Comparison of ENCODE assay signal across 20 cellular contexts in the genomic region with DNA sequence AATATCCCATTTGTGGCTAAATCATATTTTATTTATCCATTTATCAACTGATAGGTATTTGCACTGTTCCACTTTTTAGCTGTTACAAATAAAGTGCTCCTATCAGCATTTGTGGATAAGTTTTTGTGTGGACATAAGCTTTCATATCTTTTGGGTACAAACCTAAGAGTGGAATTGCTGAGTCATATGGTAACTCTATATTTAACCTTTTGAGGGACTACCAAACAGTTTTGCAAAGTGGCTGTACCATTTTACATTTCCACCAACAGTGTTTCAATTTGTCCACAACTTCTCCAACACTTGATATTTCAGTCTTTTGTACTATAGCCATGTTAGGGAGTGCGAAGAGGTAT. TPM values are rescaled to one million over a fixed set of nuclear protein-coding genes. Genes with fewer than 3 reads are reported as not detected.
A peak's percentile ranks its signal among the peaks of the same experiment; 100 is the strongest.
DNase-seq lines count a peak whose midpoint lies in the region; ATAC-seq, FAIRE-seq and TF ChIP-seq lines count a peak whose summit lies in the region.
"Had no signal": no experiment of that assay in that cellular context is flagged by ENCODE, and none has a peak within 500 bp of the region (broad histone marks: within the 10 kb centered on the region; RNA-seq: fewer than 3 reads in every experiment).

No MANE protein-coding gene starts in this region.

- H3K9ac ChIP-seq in adipocyte (ENCODE audit: low read length) (peak overlapping the region; percentile 58), keratinocyte (ENCODE audit: control insufficient read depth, extremely low read depth, insufficient read depth, low read length) (no peak overlapping the region)

- H3K27me3 ChIP-seq in adipocyte (replicated peaks; ENCODE audit: control insufficient read depth, insufficient read depth, low read length): no peaks in the 10 kb centered on the region
- no peaks in the 10 kb centered on the region for H3K27me3 ChIP-seq in keratinocyte (ENCODE audit: control insufficient read depth, extremely low read depth, insufficient read depth, low read length)
- H3K27me3 ChIP-seq: foreskin keratinocyte had no signal

- H3K9me3 ChIP-seq in adipocyte (ENCODE audit: control insufficient read depth, low read length) (peaks cover 15% of the 10 kb centered on the region), keratinocyte (ENCODE audit: control insufficient read depth, low read depth, low read length) (no peaks in the 10 kb centered on the region)
- H3K9me3 ChIP-seq: prostate gland had no signal

- H3K4me3 ChIP-seq in adipocyte (ENCODE audit: low read length) (peak overlapping the region; percentile 36), keratinocyte (ENCODE audit: control insufficient read depth in 2 of 3, extremely low read depth in 1 of 3, insufficient read depth in 2 of 3, low read depth in 1 of 3, low read length in 3 of 3) (no peak overlapping the region)
- H3K4me3 ChIP-seq: prostate gland, skin epidermis had no signal

- H3K79me2 ChIP-seq in keratinocyte (ENCODE audit: control insufficient read depth, insufficient read depth, low read length): no peaks in the 10 kb centered on the region

- no peaks in the 10 kb centered on the region for H3K36me3 ChIP-seq in adipocyte (ENCODE audit: control insufficient read depth, insufficient read depth, low read length, severe bottlenecking)
- no peaks in the 10 kb centered on the region for H3K36me3 ChIP-seq in keratinocyte (ENCODE audit: control insufficient read depth in 2 of 2, extremely low read depth in 1 of 2, insufficient read depth in 2 of 2, low read length in 2 of 2)
- H3K36me3 ChIP-seq: prostate gland had no signal

- no peak for TF ChIP-seq CTCF in keratinocyte (optimal IDR thresholded peaks at IDR 0.05 in 1 of 3, IDR thresholded peaks at IDR 0.05 in 1 of 3, conservative IDR thresholded peaks at IDR 0.05 in 1 of 3; ENCODE audit: extremely low read depth in 1 of 3, insufficient read depth in 2 of 3, low read length in 3 of 3)

- FAIRE-seq in keratinocyte (lab: Jason Lieb, UNC): no peak
- FAIRE-seq: bronchial epithelial cell had no signal

- H3K4me1 ChIP-seq in adipocyte (ENCODE audit: control insufficient read depth, insufficient read depth, low read length): peaks cover 11% of the 10 kb centered on the region
- H3K4me1 ChIP-seq in keratinocyte (ENCODE audit: control insufficient read depth, extremely low read depth, insufficient read depth, low read length): peaks cover 18% of the 10 kb centered on the region
- H3K4me1 ChIP-seq: prostate gland had no signal

- ATAC-seq in HG02763 (IDR thresholded peaks at IDR 0.05; ENCODE audit: unreplicated experiment) (no peak), HG03520 (IDR thresholded peaks at IDR 0.05; ENCODE audit: unreplicated experiment) (no peak), GM21528 (IDR thresholded peaks at IDR 0.05; ENCODE audit: low FRiP score, unreplicated experiment) (no peak)
- ATAC-seq: activated naive CD8-positive, alpha-beta T cell treated with anti-CD3 and anti-CD28 coated beads, Interleukin-2, amount 50 U/mL, for 24 hours had no signal

- dilution Hi-C loops in keratinocyte (cut with MboI; ENCODE audit: extremely low pct_ligation_motif_present, low sequenced_read_pairs): no loop called here

- H4K20me1 ChIP-seq in keratinocyte (ENCODE audit: control insufficient read depth, extremely low read depth, insufficient read depth, low read length): no peaks in the 10 kb centered on the region

- DNase-seq in EH (ENCODE audit: low read depth): peak; percentile 14
- peak; percentile 26 for DNase-seq in LHCN-M2 (ENCODE audit: low read depth)
- peak; percentile 3 for DNase-seq in adipocyte (ENCODE audit: low read depth)
- no peak for DNase-seq in keratinocyte (ENCODE audit: low read depth, low spot score)
- DNase-seq in NCI-H1092 (lab: John Stamatoyannopoulos, UW): no peak
- DNase-seq: activated CD4-positive, alpha-beta memory T cell treated with anti-CD3 and anti-CD28 coated beads for 36 hours; activated effector memory CD4-positive, alpha-beta T cell treated with anti-CD3 and anti-CD28 coated beads, Interleukin-2, amount 50 U/mL, for 16 hours; activated naive CD8-positive, alpha-beta T cell treated with anti-CD3 and anti-CD28 coated beads, Interleukin-2, amount 50 U/mL, for 24 hours; immature natural killer cell; NCI-H1436 treated with DMSO at 0.1 percent for 48 hours; NCI-H510A treated with DMSO at 0.1 percent for 48 hours; stimulated activated CD4-positive, alpha-beta T cell treated with anti-CD3 and anti-CD28 coated beads, Interleukin-2, amount 100 ng/mL, for 48 hours; stimulated activated naive CD4-positive, alpha-beta T cell treated with Interleukin-2 at 50 U/mL for 16 hours had no signal

- H3K4me2 ChIP-seq in keratinocyte (ENCODE audit: control insufficient read depth, extremely low read depth, insufficient read depth, low read depth, low read length): peak overlapping the region; percentile 49

- no peaks in the 10 kb centered on the region for H3K9me1 ChIP-seq in keratinocyte (ENCODE audit: control insufficient read depth, extremely low read depth, insufficient read depth, low read length)

- peak overlapping the region; percentile 93 for H3K27ac ChIP-seq in keratinocyte (ENCODE audit: control insufficient read depth, insufficient read depth, low read length)
- H3K27ac ChIP-seq: foreskin keratinocyte, prostate gland had no signal

- peak overlapping the region; percentile 32 for H2AFZ ChIP-seq in keratinocyte (ENCODE audit: control insufficient read depth, low read length)

RNA-seq across cellular contexts. Expression of a gene that starts 23.6 kb away (rescaled TPM):
- 91.6 and 97.8 TPM in 2 replicates for total RNA-seq in LHCN-M2 (2014; rRNA removed)
- 36.2 TPM for polyA plus RNA-seq in LHCN-M2 (2012)
- polyA plus RNA-seq in keratinocyte: 28.0 to 56.9 TPM (median 46.2 TPM) in 3 replicates
- 85.6 TPM for polyA plus RNA-seq in keratinocyte (2011; ENCODE audit: low read depth)
- polyA plus RNA-seq in keratinocyte (2011; cell fraction: cytosol; rRNA removed): 34.6 and 62.0 TPM in 2 replicates
- polyA plus RNA-seq in keratinocyte (2011; cell fraction: nucleus; rRNA removed): 28.3 and 37.7 TPM in 2 replicates
- 37.1 and 52.0 TPM in 2 replicates for polyA plus RNA-seq in keratinocyte (2012; ENCODE audit: low replicate concordance)
- polyA minus RNA-seq in keratinocyte: 0.72 to 44.9 TPM (median 13.9 TPM) in 3 replicates
- polyA minus RNA-seq in keratinocyte (2011; cell fraction: cytosol; rRNA and poly(A)+ RNA removed): 19.2 TPM
- polyA minus RNA-seq in keratinocyte (2011; cell fraction: nucleus; rRNA and poly(A)+ RNA removed): 12.2 and 32.3 TPM in 2 replicates

Comparison
In these comparisons a context has a peak if more than half of its experiments do, and no peak if none do; other contexts are left out.
1. DNase-seq: peak in EH (single experiment), LHCN-M2 (single experiment) and adipocyte (single experiment); none in keratinocyte (single experiment) and NCI-H1092 (single experiment).